ENCODE assay signal across 11 cellular contexts in the genomic region with DNA sequence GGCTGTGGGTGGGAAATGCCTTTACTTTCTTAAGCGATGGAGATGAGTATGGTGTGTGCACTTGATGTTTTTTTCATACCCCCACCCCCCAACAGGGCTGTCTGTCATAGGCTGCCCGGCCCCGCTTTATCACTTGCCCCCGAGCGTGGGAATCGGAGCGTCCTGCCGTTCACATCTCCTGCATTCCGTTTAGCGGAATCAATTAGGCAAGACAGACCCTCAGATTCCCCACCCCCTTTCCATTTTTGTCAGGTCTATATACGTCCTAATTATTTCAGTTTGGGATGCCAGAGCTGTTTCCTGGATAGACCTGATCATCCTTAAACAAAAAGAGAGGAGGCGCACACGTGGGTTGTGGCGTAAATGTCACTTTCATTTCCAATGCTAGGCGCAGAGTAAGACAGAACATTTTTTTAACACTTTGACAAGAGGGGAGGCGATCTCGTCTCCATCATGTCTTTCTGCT.
A peak's percentile ranks its signal among the peaks of the same experiment; 100 is the strongest.
DNase-seq lines count a peak whose midpoint lies in the region; ATAC-seq and TF ChIP-seq lines count a peak whose summit lies in the region.
"Had no signal": no experiment of that assay in that cellular context is flagged by ENCODE, and none has a peak within 500 bp of the region (broad histone marks: within the 10 kb centered on the region; RNA-seq: fewer than 3 reads in every experiment).

No MANE protein-coding gene starts in this region.

- H3K4me1 ChIP-seq in neural progenitor cell = peaks cover 25% of the 10 kb centered on the region

- H4K20me1 ChIP-seq in neural progenitor cell (ENCODE audit: low read depth) = peaks cover 82% of the 10 kb centered on the region

- H3K27me3 Mint-ChIP-seq in neural progenitor cell (ENCODE audit: insufficient read depth, low read depth) = peaks cover 14% of the 10 kb centered on the region

- H2AFZ ChIP-seq in neural progenitor cell (replicated peaks) = no peak overlapping the region

- H3K27me3 ChIP-seq in neural progenitor cell = peaks cover 97% of the 10 kb centered on the region

- no peak overlapping the region for H3K9ac ChIP-seq in neural progenitor cell

- H3K9me3 ChIP-seq in neural progenitor cell (ENCODE audit: low read depth) = no peaks in the 10 kb centered on the region
- H3K9me3 ChIP-seq: suprapubic skin had no signal

- H3K27ac ChIP-seq in caudate nucleus (ENCODE audit: low read depth, low read length) (peak overlapping the region; percentile 94), neural progenitor cell (no peak overlapping the region)
- H3K27ac ChIP-seq: suprapubic skin had no signal

- no peaks in the 10 kb centered on the region for H3K9me3 Mint-ChIP-seq in neural progenitor cell

- H3K4me3 Mint-ChIP-seq in neural progenitor cell = peak overlapping the region; percentile 89

- ATAC-seq in HG02885 (IDR thresholded peaks at IDR 0.05; ENCODE audit: poor library complexity, unreplicated experiment) (no peak), HG03457 (IDR thresholded peaks at IDR 0.05; ENCODE audit: unreplicated experiment) (no peak)

- no peak overlapping the region for H3K4me2 ChIP-seq in neural progenitor cell

- H3K79me2 ChIP-seq in neural progenitor cell (ENCODE audit: low read depth) = no peaks in the 10 kb centered on the region

- H3K4me3 ChIP-seq in GM12865 (ENCODE audit: low read depth, low read length) (peak overlapping the region; percentile 69), neural progenitor cell (no peak overlapping the region)

- no peak for TF ChIP-seq CTCF in GM12865 (IDR thresholded peaks at IDR 0.05; ENCODE audit: insufficient read depth, low read depth, low read length, missing control alignments)
- no peak for TF ChIP-seq CTCF in neural progenitor cell (IDR thresholded peaks at IDR 0.05)

- DNase-seq in GM12865 (ENCODE audit: low read depth) = no peak
- peak; percentile 55 for DNase-seq in NCI-H446 treated with DMSO at 0.1 percent for 48 hours (lab: John Stamatoyannopoulos, UW)
- DNase-seq in caudate nucleus (lab: John Stamatoyannopoulos, UW) = peak in 14 of 61 donors; percentile 19 to 69 (median 52)
- peak; percentile 70 for DNase-seq in neural progenitor cell (ENCODE audit: low spot score)
- no peak for DNase-seq in DMS53 (lab: John Stamatoyannopoulos, UW)
- DNase-seq in 8988T = no peak
- DNase-seq: activated CD4-positive, CD25-positive, alpha-beta regulatory T cell; midbrain had no signal

- peak overlapping the region; percentile 55 for H3K27ac Mint-ChIP-seq in neural progenitor cell

- H3F3A ChIP-seq in neural progenitor cell (ENCODE audit: low read depth) = peaks cover 54% of the 10 kb centered on the region

- H3K4me1 Mint-ChIP-seq in neural progenitor cell = peaks cover 75% of the 10 kb centered on the region

- H3K36me3 Mint-ChIP-seq in neural progenitor cell = no peaks in the 10 kb centered on the region

- H3K36me3 ChIP-seq in neural progenitor cell = no peaks in the 10 kb centered on the region
- H3K36me3 ChIP-seq: suprapubic skin had no signal

Comparison
In these comparisons a context has a peak if more than half of its experiments do, and no peak if none do; other contexts are left out.
1. DNase-seq: peak in NCI-H446 treated with DMSO at 0.1 percent for 48 hours (single experiment) and neural progenitor cell (single experiment); none in GM12865 (single experiment), DMS53 (single experiment) and 8988T (single experiment).